ENCODE assay signal across 8 cellular contexts in the genomic region with DNA sequence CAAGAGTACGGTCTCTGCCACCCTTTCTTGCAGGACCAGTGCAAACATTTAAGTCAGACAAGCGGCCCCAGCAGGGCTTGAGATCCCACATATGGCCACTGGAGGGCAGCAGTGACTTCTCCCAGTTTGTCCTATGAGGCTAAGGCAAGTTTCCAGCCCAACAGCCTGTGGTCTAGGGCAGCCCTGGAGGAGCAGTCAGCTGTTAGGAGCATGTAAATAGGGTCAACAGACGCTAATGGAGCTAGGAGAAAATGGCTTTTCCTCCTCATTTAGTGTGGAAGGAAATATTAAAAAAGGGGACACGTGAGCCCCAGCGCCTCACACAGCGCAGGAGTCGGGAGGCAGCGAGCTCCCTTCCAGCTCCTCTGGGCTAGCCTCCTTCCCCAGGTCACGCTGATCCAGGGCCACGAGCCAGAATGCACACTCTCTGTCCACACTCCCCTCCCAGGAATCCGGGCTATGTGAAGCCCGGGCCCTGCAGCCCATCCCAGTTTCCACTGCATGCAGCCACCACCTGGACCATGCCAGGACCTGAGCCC.
DNase-seq lines count a peak whose midpoint lies in the region; ATAC-seq, FAIRE-seq and TF ChIP-seq lines count a peak whose summit lies in the region.

No MANE protein-coding gene starts in this region.

- H3K4me3 ChIP-seq in kidney (ENCODE audit: low read length in 2 of 2): peak overlapping the region in 1 of 2 donors; percentile 3

- no peak overlapping the region for H3K27ac Mint-ChIP-seq in activated B cell treated with CpG ODN at 0.5 μM for 24 hours

- TF ChIP-seq CTCF in GM10248 (IDR thresholded peaks at IDR 0.05; ENCODE audit: control extremely low read depth, extremely low read depth, low read depth, missing control alignments): peak; percentile 88
- peak; percentile 63 for TF ChIP-seq CTCF in activated B cell treated with CpG ODN at 0.5 μM for 24 hours (IDR thresholded peaks at IDR 0.05)
- TF ChIP-seq CTCF in kidney (IDR thresholded peaks at IDR 0.05; ENCODE audit: borderline replicate concordance, extremely low read depth, insufficient read depth): peak; percentile 93

- intact Hi-C loops in activated B cell treated with CpG ODN at 0.5 μM for 24 hours (cut with micrococcal nuclease): loop anchor here (1.0 kb wide), 4 partner anchors 262 to 635 kb away; no protein-coding TSS in a partner anchor
- intact Hi-C loops in kidney (cut with DNase I): no loop called here

- H3K9me3 Mint-ChIP-seq in activated B cell treated with CpG ODN at 0.5 μM for 24 hours: no peaks in the 10 kb centered on the region

- FAIRE-seq in kidney (lab: Jason Lieb, UNC): peak; percentile 78

- H3K4me1 ChIP-seq in kidney (ENCODE audit: control insufficient read depth in 1 of 2, insufficient read depth in 1 of 2, low read depth in 1 of 2, low read length in 2 of 2): peaks cover 3 to 11% of the 10 kb centered on the region in 2 donors

- peak; percentile 80 for DNase-seq in GM10248 (ENCODE audit: extremely low spot score)
- peak; percentile 57 for DNase-seq in NCI-H2196 treated with DMSO at 0.1 percent for 48 hours (lab: John Stamatoyannopoulos, UW; ENCODE audit: unreplicated experiment)
- DNase-seq in activated B cell treated with CpG ODN at 0.5 μM for 24 hours: peak; percentile 57
- DNase-seq in central memory CD4-positive, alpha-beta T cell: peak; percentile 33
- peak; percentile 92 for DNase-seq in kidney
- peak; percentile 82 for DNase-seq in stimulated activated CD4-positive, alpha-beta T cell treated with anti-CD3 and anti-CD28 coated beads, Interleukin-15, amount 100 ng/mL, for 24 hours

- POLR2A ChIA-PET in GM10248 (lab: Yijun Ruan, JAX) (no interaction called here), activated B cell treated with CpG ODN at 0.5 μM for 24 hours (lab: Charles Lee) (no interaction called here)

- ATAC-seq in HG03025 (IDR thresholded peaks at IDR 0.05; ENCODE audit: low FRiP score, unreplicated experiment): peak; percentile 61
- ATAC-seq in activated B cell treated with CpG ODN at 0.5 μM for 24 hours (ENCODE audit: low read depth): peak; percentile 67
- ATAC-seq in HG03139 (IDR thresholded peaks at IDR 0.05; ENCODE audit: unreplicated experiment): no peak

- peak overlapping the region in 1 of 2 donors; percentile 21 for H3K9ac ChIP-seq in kidney (ENCODE audit: low read length in 2 of 2)

- no peaks in the 10 kb centered on the region for H3K4me1 Mint-ChIP-seq in activated B cell treated with CpG ODN at 0.5 μM for 24 hours

- no peaks in the 10 kb centered on the region for H3K9me3 ChIP-seq in kidney (ENCODE audit: control insufficient read depth in 1 of 2, low read length in 2 of 2)

- CTCF ChIA-PET in GM10248 (lab: Yijun Ruan, JAX): interaction anchor here (0.6 to 6.8 kb wide), 36 partner anchors 8 to 634 kb away, joined by 3 to 64 read pairs (median 4); no protein-coding TSS in a partner anchor
- CTCF ChIA-PET in activated B cell treated with CpG ODN at 0.5 μM for 24 hours (lab: Charles Lee): interaction anchor here (0.9 to 3.8 kb wide), 5 partner anchors 25 to 403 kb away, joined by 3 to 18 read pairs (median 3); no protein-coding TSS in a partner anchor

- H3K36me3 ChIP-seq in kidney (ENCODE audit: control insufficient read depth in 1 of 2, insufficient read depth in 2 of 2, low read length in 2 of 2): no peaks in the 10 kb centered on the region

- no peak overlapping the region for H3K4me3 Mint-ChIP-seq in activated B cell treated with CpG ODN at 0.5 μM for 24 hours

- peak overlapping the region in 1 of 2 donors; percentile 63 for H3K27ac ChIP-seq in kidney (ENCODE audit: low read depth in 2 of 2, low read length in 2 of 2)

- no peaks in the 10 kb centered on the region for H3K36me3 Mint-ChIP-seq in activated B cell treated with CpG ODN at 0.5 μM for 24 hours (ENCODE audit: low read depth)

- peaks cover 17% of the 10 kb centered on the region for H3K27me3 Mint-ChIP-seq in activated B cell treated with CpG ODN at 0.5 μM for 24 hours

Comparison
In these comparisons a context has a peak if more than half of its experiments do, and no peak if none do; other contexts are left out.
1. DNase-seq: peak in every context shown above with its lines; median percentile 92 in kidney; 82 in stimulated activated CD4-positive, alpha-beta T cell treated with anti-CD3 and anti-CD28 coated beads, Interleukin-15, amount 100 ng/mL, for 24 hours; 80 in GM10248; 57 in NCI-H2196 treated with DMSO at 0.1 percent for 48 hours; 57 in activated B cell treated with CpG ODN at 0.5 μM for 24 hours; 33 in central memory CD4-positive, alpha-beta T cell.